18 cellular contexts compared by ENCODE assay signal in the genomic region with DNA sequence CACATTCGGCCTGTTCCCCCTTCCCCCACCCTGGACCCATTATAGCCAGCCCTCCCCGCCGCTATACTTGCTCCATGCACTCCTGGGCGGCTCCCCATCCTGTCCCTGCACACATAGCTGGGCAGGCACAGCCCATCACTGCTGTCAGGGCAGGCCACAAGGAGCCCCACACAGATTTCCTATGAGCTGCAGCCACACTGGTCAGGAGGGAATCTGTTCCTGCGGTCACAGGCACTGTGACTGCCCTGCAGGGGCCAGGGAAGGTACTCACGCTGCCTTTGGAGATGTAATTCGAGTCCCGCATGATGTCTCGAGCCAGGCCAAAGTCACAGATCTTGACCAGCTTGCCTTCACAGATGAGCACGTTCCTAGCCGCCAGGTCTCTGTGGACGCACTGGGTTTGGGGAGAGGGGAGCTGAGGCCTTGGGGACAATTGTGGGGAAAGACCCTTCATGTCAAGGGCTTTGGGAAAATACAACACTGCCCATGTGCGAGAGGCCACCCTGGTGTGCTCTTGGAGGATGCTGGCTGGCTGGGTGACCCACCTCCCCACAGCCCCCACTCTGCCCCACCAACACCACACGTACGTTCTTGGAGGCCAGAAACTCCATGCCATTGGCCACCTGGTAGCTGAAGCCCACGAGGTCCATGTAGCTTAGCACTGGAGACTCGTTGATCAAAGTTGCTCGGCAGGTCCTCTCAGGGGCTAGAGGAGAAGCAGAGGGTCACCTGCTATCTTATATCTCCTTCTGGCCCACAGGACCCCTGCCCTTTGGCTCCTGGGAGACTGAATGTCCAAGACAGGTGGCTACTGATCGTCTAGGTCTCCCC. TPM values are rescaled to one million over a fixed set of nuclear protein-coding genes. Genes with fewer than 3 reads are reported as not detected.
"Had no signal": no experiment of that assay in that cellular context is flagged by ENCODE, and none has a peak within 500 bp of the region (broad histone marks: within the 10 kb centered on the region; RNA-seq: fewer than 3 reads in every experiment).

No MANE protein-coding gene starts in this region.

- H3K27ac ChIP-seq: colonic mucosa, prostate gland, right lobe of liver had no signal

- ATAC-seq: effector memory CD8-positive, alpha-beta T cell; naive thymus-derived CD4-positive, alpha-beta T cell had no signal

- H3K36me3 ChIP-seq: colonic mucosa, prostate gland, right lobe of liver had no signal

- DNase-seq: activated B cell treated with CpG ODN at 0.5 μM for 24 hours; activated CD4-positive, alpha-beta T cell treated with anti-CD3 and anti-CD28 coated beads, Interleukin-2, amount 50 U/mL, for 4 hours; activated T-cell treated with anti-CD3 and anti-CD28 coated beads, Interleukin-2, amount 50 U/mL, for 1 hour; colonic mucosa; effector memory CD8-positive, alpha-beta T cell; erythroblast; hypothalamus; naive thymus-derived CD4-positive, alpha-beta T cell; stimulated activated CD4-positive, alpha-beta T cell treated with anti-CD3 and anti-CD28 coated beads, Interleukin-2, amount 100 ng/mL, for 48 hours had no signal

- H3K9me3 Mint-ChIP-seq: activated B cell treated with CpG ODN at 0.5 μM for 24 hours; effector memory CD8-positive, alpha-beta T cell; naive thymus-derived CD4-positive, alpha-beta T cell; stimulated activated naive CD8-positive, alpha-beta T cell treated with anti-CD3 and anti-CD28 coated beads, Interleukin-15, Interleukin-2, amounts not matched to agents 100 ng/mL and 50 ng/mL, for 24 hours; T-helper 1 cell treated with Interleukin-12 subunit alpha and Interleukin-12 subunit beta and Interleukin-4 antibody, amounts not matched to agents 30 μg/mL and 1 μg/mL, for 36 hours had no signal

- H3K4me3 Mint-ChIP-seq: activated B cell treated with CpG ODN at 0.5 μM for 24 hours; activated naive CD8-positive, alpha-beta T cell; effector memory CD8-positive, alpha-beta T cell; naive thymus-derived CD4-positive, alpha-beta T cell; stimulated activated naive CD8-positive, alpha-beta T cell treated with anti-CD3 and anti-CD28 coated beads, Interleukin-15, Interleukin-2, amounts not matched to agents 100 ng/mL and 50 ng/mL, for 24 hours; T-helper 1 cell treated with Interleukin-12 subunit alpha and Interleukin-12 subunit beta and Interleukin-4 antibody, amounts not matched to agents 30 μg/mL and 1 μg/mL, for 36 hours had no signal

- H3K27me3 ChIP-seq: colonic mucosa, right lobe of liver had no signal

- H3K4me1 ChIP-seq: colonic mucosa, prostate gland, right lobe of liver had no signal

- H3K4me3 ChIP-seq: colonic mucosa, prostate gland, right lobe of liver had no signal

- H3K4me1 Mint-ChIP-seq: activated B cell treated with CpG ODN at 0.5 μM for 24 hours had no signal

- H3K9me3 ChIP-seq: colonic mucosa, prostate gland, right lobe of liver had no signal

- H3K36me3 Mint-ChIP-seq: activated naive CD8-positive, alpha-beta T cell; naive thymus-derived CD4-positive, alpha-beta T cell had no signal

- H3K27me3 Mint-ChIP-seq: activated B cell treated with CpG ODN at 0.5 μM for 24 hours; activated naive CD8-positive, alpha-beta T cell; effector memory CD8-positive, alpha-beta T cell; naive thymus-derived CD4-positive, alpha-beta T cell; stimulated activated naive CD8-positive, alpha-beta T cell treated with anti-CD3 and anti-CD28 coated beads, Interleukin-15, Interleukin-2, amounts not matched to agents 100 ng/mL and 50 ng/mL, for 24 hours had no signal

- H3K27ac Mint-ChIP-seq: activated B cell treated with CpG ODN at 0.5 μM for 24 hours; activated naive CD8-positive, alpha-beta T cell; effector memory CD8-positive, alpha-beta T cell; naive thymus-derived CD4-positive, alpha-beta T cell; stimulated activated naive CD8-positive, alpha-beta T cell treated with anti-CD3 and anti-CD28 coated beads, Interleukin-15, Interleukin-2, amounts not matched to agents 100 ng/mL and 50 ng/mL, for 24 hours; T-helper 1 cell treated with Interleukin-12 subunit alpha and Interleukin-12 subunit beta and Interleukin-4 antibody, amounts not matched to agents 30 μg/mL and 1 μg/mL, for 36 hours had no signal

RNA-seq across cellular contexts. Expression of a gene that starts 34.5 kb away (rescaled TPM):
- total RNA-seq: lung microvascular endothelial cell had no signal

RNA-seq across cellular contexts. Expression of a gene that starts 45.7 kb away (rescaled TPM):
- total RNA-seq: activated B cell treated with CpG ODN at 0.5 μM for 24 hours; astrocyte; lung microvascular endothelial cell; mononuclear cell; naive thymus-derived CD4-positive, alpha-beta T cell; right lobe of liver; temporal lobe had no signal
- polyA plus RNA-seq: naive thymus-derived CD4-positive, alpha-beta T cell had no signal
